ENCODE assay signal across 8 cellular contexts in genomic region chr13:72255908-72256307, GRCh38.
DNase-seq lines count a peak whose midpoint lies in the region; ATAC-seq, FAIRE-seq and TF ChIP-seq lines count a peak whose summit lies in the region.

No MANE protein-coding gene starts in this region.

- no peak overlapping the region for H3K4me3 ChIP-seq in GM23338
- no peak overlapping the region for H3K4me3 ChIP-seq in bronchial epithelial cell (ENCODE audit: low read depth, low read length)
- no peak overlapping the region for H3K4me3 ChIP-seq in neural cell (ENCODE audit: low read length)
- no peak overlapping the region for H3K4me3 ChIP-seq in Karpas-422 (ENCODE audit: low read length)

- H3K4me1 Mint-ChIP-seq in GM23338 = peaks cover 12% of the 10 kb centered on the region

- no peak overlapping the region for H3K27ac Mint-ChIP-seq in GM23338

- no peak overlapping the region for H3K9ac ChIP-seq in neural cell (ENCODE audit: low read length)
- no peak overlapping the region for H3K9ac ChIP-seq in Karpas-422 (ENCODE audit: low read length)

- no peaks in the 10 kb centered on the region; the same call in 2 of the 3 replicates for H3K36me3 Mint-ChIP-seq in GM23338 (ENCODE audit: low read depth)

- TF ChIP-seq CTCF in GM23338 (conservative IDR thresholded peaks at IDR 0.05; ENCODE audit: low read depth in 2 of 2) (peak; percentile 78 to 94), bronchial epithelial cell (IDR thresholded peaks at IDR 0.05; ENCODE audit: insufficient read depth, low read length, severe bottlenecking) (peak; percentile 69), neural cell (IDR thresholded peaks at IDR 0.05; ENCODE audit: poor library complexity, severe bottlenecking) (peak; percentile 84)

- no peaks in the 10 kb centered on the region for H3K9me3 Mint-ChIP-seq in GM23338

- H3K9me3 ChIP-seq in neural cell (ENCODE audit: low read length) = no peaks in the 10 kb centered on the region
- no peaks in the 10 kb centered on the region for H3K9me3 ChIP-seq in Karpas-422 (ENCODE audit: low read length)

- no peaks in the 10 kb centered on the region for H3K36me3 ChIP-seq in GM23338 (ENCODE audit: insufficient read depth)
- H3K36me3 ChIP-seq in bronchial epithelial cell (ENCODE audit: control insufficient read depth, insufficient read depth, low read length) = no peaks in the 10 kb centered on the region
- H3K36me3 ChIP-seq in neural cell (ENCODE audit: insufficient read depth, low read length) = no peaks in the 10 kb centered on the region
- H3K36me3 ChIP-seq in Karpas-422 (ENCODE audit: insufficient read depth, low read length) = no peaks in the 10 kb centered on the region

- peak; percentile 92 for TF ChIP-seq RAD21 in neural cell (conservative IDR thresholded peaks at IDR 0.05)

- H4K20me1 ChIP-seq in GM23338 (replicated peaks; ENCODE audit: insufficient read depth) (no peaks in the 10 kb centered on the region), neural cell (ENCODE audit: insufficient read depth) (no peaks in the 10 kb centered on the region), Karpas-422 (ENCODE audit: insufficient read depth, low read depth, low read length) (no peaks in the 10 kb centered on the region)

- H3K4me3 Mint-ChIP-seq in GM23338 = no peak overlapping the region

- ATAC-seq in GM23338 (peak; percentile 99), GM21390 (IDR thresholded peaks at IDR 0.05; ENCODE audit: unreplicated experiment) (no peak)

- FAIRE-seq in bronchial epithelial cell (lab: Jason Lieb, UNC) = no peak

- H3K79me2 ChIP-seq in GM23338 (replicated peaks; ENCODE audit: insufficient read depth) = no peaks in the 10 kb centered on the region
- no peaks in the 10 kb centered on the region for H3K79me2 ChIP-seq in neural cell (replicated peaks; ENCODE audit: insufficient read depth, low read length)
- H3K79me2 ChIP-seq in Karpas-422 (ENCODE audit: low read length) = no peaks in the 10 kb centered on the region

- H3K27me3 ChIP-seq in GM23338 (ENCODE audit: insufficient read depth) (no peaks in the 10 kb centered on the region), bronchial epithelial cell (ENCODE audit: control insufficient read depth, insufficient read depth, low read length) (no peaks in the 10 kb centered on the region), neural cell (ENCODE audit: insufficient read depth, low read depth, low read length) (no peaks in the 10 kb centered on the region), Karpas-422 (ENCODE audit: low read length) (no peaks in the 10 kb centered on the region)

- DNase-seq in GM23338 (ENCODE audit: low spot score) = peak; percentile 82
- DNase-seq in NCI-H2107 treated with DMSO at 0.1 percent for 48 hours (lab: John Stamatoyannopoulos, UW; ENCODE audit: unreplicated experiment) = peak; percentile 57
- DNase-seq in bronchial epithelial cell (ENCODE audit: low read depth) = peak; percentile 49
- DNase-seq in NCI-H187 (lab: John Stamatoyannopoulos, UW) = no peak
- DNase-seq in Karpas-422 = no peak
- DNase-seq in T-helper 9 cell = no peak

- no peaks in the 10 kb centered on the region for H3K9me2 ChIP-seq in GM23338 (ENCODE audit: insufficient read depth)
- no peaks in the 10 kb centered on the region for H3K9me2 ChIP-seq in neural cell (ENCODE audit: insufficient read depth, low read length)
- no peaks in the 10 kb centered on the region for H3K9me2 ChIP-seq in Karpas-422 (replicated peaks; ENCODE audit: insufficient read depth, low read length)

- H3K27ac ChIP-seq in GM23338 (ENCODE audit: low read depth) = no peak overlapping the region
- no peak overlapping the region for H3K27ac ChIP-seq in neural cell (ENCODE audit: low read length)
- no peak overlapping the region for H3K27ac ChIP-seq in Karpas-422 (ENCODE audit: low read length)

- peaks cover 3% of the 10 kb centered on the region for H3K27me3 Mint-ChIP-seq in GM23338 (ENCODE audit: insufficient read depth, low read depth, poor library complexity)

- H3K4me2 ChIP-seq in GM23338 (no peak overlapping the region), neural cell (ENCODE audit: low read length) (no peak overlapping the region), Karpas-422 (ENCODE audit: low read depth, low read length, poor library complexity, severe bottlenecking) (no peak overlapping the region)

- no peak for TF ChIP-seq EP300 in neural cell (conservative IDR thresholded peaks at IDR 0.05; ENCODE audit: poor library complexity, severe bottlenecking)

- H2AFZ ChIP-seq in GM23338 (no peak overlapping the region), neural cell (ENCODE audit: low read depth, low read length) (no peak overlapping the region), Karpas-422 (ENCODE audit: low read length) (no peak overlapping the region)

- H3F3A ChIP-seq in GM23338 (replicated peaks; ENCODE audit: low read depth) (no peaks in the 10 kb centered on the region), neural cell (ENCODE audit: insufficient read depth, low read length, poor library complexity, severe bottlenecking) (no peaks in the 10 kb centered on the region)

- H3K4me1 ChIP-seq in GM23338 (ENCODE audit: insufficient read depth) (no peaks in the 10 kb centered on the region; the same call in 1 of the 2 replicates), Karpas-422 (ENCODE audit: low read length) (no peaks in the 10 kb centered on the region)

TF ChIP-seq in GM23338, 12 proteins besides CTCF, POLR2A, EP300 and RAD21 (continues in another document):
- TF ChIP-seq STAT1 (IDR thresholded peaks at IDR 0.05; ENCODE audit: unreplicated experiment) (no peak), EZH2 (IDR thresholded peaks at IDR 0.05; ENCODE audit: low read depth, unreplicated experiment) (no peak), REST (IDR thresholded peaks at IDR 0.05; ENCODE audit: unreplicated experiment) (no peak), EZH2phosphoT487 (IDR thresholded peaks at IDR 0.05; ENCODE audit: unreplicated experiment) (no peak), JUNB (IDR thresholded peaks at IDR 0.05; ENCODE audit: unreplicated experiment) (no peak)

TF ChIP-seq in neural cell, 6 proteins besides CTCF, POLR2A, EP300 and RAD21:
- TF ChIP-seq SMC3 (conservative IDR thresholded peaks at IDR 0.05; ENCODE audit: poor library complexity) (peak; percentile 89), REST (IDR thresholded peaks at IDR 0.05; ENCODE audit: borderline replicate concordance) (peak; percentile 21), TAF1 (IDR thresholded peaks at IDR 0.05; ENCODE audit: low read depth) (no peak)

Comparison
In these comparisons a context has a peak if more than half of its experiments do, and no peak if none do; other contexts are left out.
1. DNase-seq: peak in GM23338 (single experiment), NCI-H2107 treated with DMSO at 0.1 percent for 48 hours (single experiment) and bronchial epithelial cell (single experiment); none in NCI-H187 (0 of 2), Karpas-422 (single experiment) and T-helper 9 cell (single experiment).
2. Peak in every context shown above with its lines, with median percentiles within 50 percentile points of each other: CTCF ChIP-seq.